15 cellular contexts compared by ENCODE assay signal in the genomic region with DNA sequence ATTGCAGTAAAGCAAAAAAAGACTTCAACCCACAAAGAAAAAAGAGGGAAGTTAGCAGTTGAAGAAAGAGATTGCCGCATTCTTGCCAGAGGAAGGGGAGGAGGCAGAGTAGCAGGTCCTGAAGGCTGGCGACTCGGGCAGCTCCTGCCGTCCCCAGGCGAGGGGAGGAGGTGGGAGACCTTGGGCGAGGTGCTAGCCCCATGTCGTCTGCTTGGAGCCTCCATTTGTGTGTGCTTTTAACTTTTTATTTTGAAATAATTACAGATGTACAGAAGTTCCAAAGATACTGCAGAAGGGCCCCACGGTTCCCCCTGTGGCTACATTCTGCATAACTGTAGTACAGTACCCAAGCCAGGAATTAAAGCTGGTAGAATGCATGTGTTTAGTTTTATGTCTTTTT. TPM values are rescaled to one million over a fixed set of nuclear protein-coding genes. Genes with fewer than 3 reads are reported as not detected.
DNase-seq lines count a peak whose midpoint lies in the region; ATAC-seq, FAIRE-seq and TF ChIP-seq lines count a peak whose summit lies in the region.
"Had no signal": no experiment of that assay in that cellular context is flagged by ENCODE, and none has a peak within 500 bp of the region (broad histone marks: within the 10 kb centered on the region; RNA-seq: fewer than 3 reads in every experiment).

No MANE protein-coding gene starts in this region.

- H3K9me3 Mint-ChIP-seq in progenitor cell of endocrine pancreas (ENCODE audit: low read depth): no peaks in the 10 kb centered on the region

- CTCF ChIA-PET in K562 (lab: Yijun Ruan, JAX; ENCODE audit: low intra/inter-chr PET ratio): no interaction called here

- no peak overlapping the region for H3K27ac ChIP-seq in K562 (ENCODE audit: extremely low read depth, low read depth, low read length)
- no peak overlapping the region for H3K27ac ChIP-seq in body of pancreas
- H3K27ac ChIP-seq: dorsolateral prefrontal cortex, tibial artery had no signal

- no peaks in the 10 kb centered on the region for H3K36me3 ChIP-seq in K562 (ENCODE audit: control insufficient read depth, insufficient read depth, low read length)
- no peaks in the 10 kb centered on the region for H3K36me3 ChIP-seq in body of pancreas (replicated peaks in 1 of 2; ENCODE audit: insufficient read depth in 1 of 2, low read depth in 2 of 2)
- H3K36me3 ChIP-seq: tibial artery had no signal

- peaks cover 32 to 73% of the 10 kb centered on the region in 2 experiments for H3K27me3 ChIP-seq in K562 (ENCODE audit: control insufficient read depth in 2 of 2, insufficient read depth in 2 of 2, low read length in 2 of 2)
- H3K27me3 ChIP-seq in body of pancreas: no peaks in the 10 kb centered on the region
- H3K27me3 ChIP-seq: dorsolateral prefrontal cortex had no signal

- peaks cover 3% of the 10 kb centered on the region for H3K27me3 Mint-ChIP-seq in progenitor cell of endocrine pancreas

- POLR2A ChIA-PET in K562 (lab: Yijun Ruan, JAX): interaction anchor here (0.9 to 1.2 kb wide), 2 partner anchors 13 to 124 kb away, joined by 3 to 4 read pairs; no protein-coding TSS in a partner anchor

- H3K9me3 ChIP-seq in K562 (replicated peaks; ENCODE audit: control insufficient read depth, insufficient read depth, low read depth, low read length) (peaks cover 1% of the 10 kb centered on the region; the same call in 1 of the 2 replicates), body of pancreas (no peaks in the 10 kb centered on the region)

- peak; percentile 87 for DNase-seq in NOMO-1 (lab: John Stamatoyannopoulos, UW; ENCODE audit: unreplicated experiment in 2 of 2)
- no peak for DNase-seq in K562 (ENCODE audit: extremely low read depth in 1 of 4, low spot score in 3 of 4)
- no peak for DNase-seq in progenitor cell of endocrine pancreas (ENCODE audit: low spot score, unreplicated experiment)
- no peak for DNase-seq in body of pancreas
- no peak for DNase-seq in NK-92 (lab: John Stamatoyannopoulos, UW; ENCODE audit: unreplicated experiment)
- DNase-seq: amniotic stem cell, DMS53, T-helper 9 cell had no signal

- H3K4me1 Mint-ChIP-seq in progenitor cell of endocrine pancreas (ENCODE audit: low read depth): no peaks in the 10 kb centered on the region

- intact Hi-C loops in K562 (cut with micrococcal nuclease) (no loop called here), body of pancreas (cut with DNase I) (no loop called here)

- no peaks in the 10 kb centered on the region for H4K20me1 ChIP-seq in K562 (replicated peaks; ENCODE audit: control insufficient read depth, insufficient read depth, low read length)

- H2AFZ ChIP-seq in K562 (ENCODE audit: low read depth, low read length): no peak overlapping the region

- in situ Hi-C loops in K562 (cut with MboI): no loop called here

- no peak overlapping the region for H3K4me3 ChIP-seq in K562
- no peak overlapping the region for H3K4me3 ChIP-seq in body of pancreas
- H3K4me3 ChIP-seq: dorsolateral prefrontal cortex, smooth muscle cell, tibial artery had no signal

- no peak overlapping the region for H3K9ac ChIP-seq in K562 (ENCODE audit: insufficient read depth in 1 of 2, low read depth in 2 of 2, low read length in 2 of 2)

- ATAC-seq in K562: 0 out of 3 replicates have a peak, but pooled peaks have one; percentile 23
- no peak for ATAC-seq in GM19023 (IDR thresholded peaks at IDR 0.05; ENCODE audit: unreplicated experiment)
- no peak for ATAC-seq in GM21447 (IDR thresholded peaks at IDR 0.05; ENCODE audit: unreplicated experiment)
- no peak for ATAC-seq in body of pancreas

- no peak overlapping the region for H3K27ac Mint-ChIP-seq in progenitor cell of endocrine pancreas

- 3% methylated on average over 8 of the region's 8 CpGs for WGBS in K562 (ENCODE audit: insufficient coverage, low coverage, missing lambda C conversion rate)
- whole genome bisulfite sequencing in body of pancreas, 2 donors: 28 to 30% methylated on average over 8 of the region's 8 CpGs

- TF ChIP-seq POLR2A in K562 (conservative IDR thresholded peaks at IDR 0.05): no peak
- TF ChIP-seq POLR2A in body of pancreas (IDR thresholded peaks at IDR 0.05): no peak

- TF ChIP-seq CTCF in GM12872 (IDR thresholded peaks at IDR 0.05; ENCODE audit: insufficient read depth, low read depth, low read length) (peak; percentile 4; the same call in 1 of the 3 replicates), K562 (IDR thresholded peaks at IDR 0.05 in 2 of 3, conservative IDR thresholded peaks at IDR 0.05 in 1 of 3; ENCODE audit: insufficient read depth in 2 of 3, low read depth in 1 of 3, low read length in 3 of 3) (no peak), progenitor cell of endocrine pancreas (IDR thresholded peaks at IDR 0.05; ENCODE audit: unreplicated experiment) (peak; percentile 32), body of pancreas (IDR thresholded peaks at IDR 0.05) (no peak)

- H3K79me2 ChIP-seq in K562 (ENCODE audit: control insufficient read depth, insufficient read depth, low read length): no peaks in the 10 kb centered on the region

- no peak overlapping the region for H3K4me2 ChIP-seq in K562 (ENCODE audit: insufficient read depth, low read length)
- H3K4me2 ChIP-seq: smooth muscle cell had no signal

- no TSS peak for BruUV-seq in K562 (replicated peaks; lab: Mats Ljungman, UMichigan)

- 0 out of 5 replicates have a peak, but pooled peaks cover 0 to 3% of the 10 kb centered on the region in 2 experiments for H3K4me1 ChIP-seq in K562 (replicated peaks in 1 of 2; ENCODE audit: control insufficient read depth in 2 of 2, insufficient read depth in 2 of 2, low read length in 2 of 2)
- H3K4me1 ChIP-seq in body of pancreas: no peaks in the 10 kb centered on the region
- H3K4me1 ChIP-seq: tibial artery had no signal

- no peak for TF ChIP-seq RAD21 in K562 (CRISPR knock-in tag; conservative IDR thresholded peaks at IDR 0.05 in 1 of 2, IDR thresholded peaks at IDR 0.05 in 1 of 2)

- TF ChIP-seq EP300 in K562 (IDR thresholded peaks at IDR 0.05; ENCODE audit: low read length): no peak

- no peak for FAIRE-seq in K562 (lab: Jason Lieb, UNC)
- FAIRE-seq: keratinocyte had no signal

- no peaks in the 10 kb centered on the region for H3K36me3 Mint-ChIP-seq in progenitor cell of endocrine pancreas (ENCODE audit: insufficient read depth)

- no peaks in the 10 kb centered on the region for H3K9me1 ChIP-seq in K562 (ENCODE audit: control insufficient read depth, insufficient read depth, low read length)

- no peak overlapping the region for H3K4me3 Mint-ChIP-seq in progenitor cell of endocrine pancreas (ENCODE audit: low read depth)

TF ChIP-seq in K562, 482 proteins besides CTCF, POLR2A, EP300 and RAD21:
- no peak for TF ChIP-seq GATAD2B (IDR thresholded peaks at IDR 0.05; ENCODE audit: borderline replicate concordance)
TF ChIP-seq in K562: peak in this region for 0.

RNA-seq across cellular contexts. Expression of a gene that starts 6.8 kb away (rescaled TPM):
- 0.09 and 0.42 TPM in 2 replicates for total RNA-seq in K562 (2011; cell fraction: chromatin; rRNA removed; ENCODE audit: low replicate concordance)
- 0.13 and 0.17 TPM in 2 replicates for total RNA-seq in K562 (2011; cell fraction: nucleolus; rRNA removed)
- 0.29 and 0.38 TPM in 2 replicates for total RNA-seq in K562 (2011; cell fraction: nucleoplasm; rRNA removed)
- total RNA-seq in K562 (2014; rRNA removed) (1.5 and 2.1 TPM in 2 replicates), K562 (2014; rRNA removed; fragmentation: Illumina TruSeq; extraction: Trizol) (0.29 and 0.33 TPM in 2 replicates), K562 (2015; rRNA removed; fragmentation: Illumina TruSeq; extraction: Trizol) (2.0 and 2.2 TPM in 2 replicates), K562 (2021) (1.9 and 2.1 TPM in 2 replicates), progenitor cell of endocrine pancreas (0.16 and 0.17 TPM in 2 replicates), body of pancreas (1 to 10 TPM; 2.1 to 2.3 TPM)
- polyA plus RNA-seq in K562 (2011; rRNA removed) (0.34 and 0.36 TPM in 2 replicates), K562 (2014; fragmentation: Illumina TruSeq; extraction: Trizol) (0.98 and 1.7 TPM in 2 replicates), K562 (2014; fragmentation: Nextera tagmentation; extraction: Ambion mirVana) (not detected), K562 (2014; rRNA removed) (0.82 and 2.0 TPM in 2 replicates)
- polyA plus RNA-seq in K562 (2011; cell fraction: cytosol; rRNA removed): 0.40 and 1.3 TPM in 2 replicates
- 0.45 and 0.75 TPM in 2 replicates for polyA plus RNA-seq in K562 (2011; cell fraction: nucleus; rRNA removed)
- 2.1 and 3.8 TPM in 2 replicates for polyA plus RNA-seq in K562 (2012)
- polyA minus RNA-seq in K562 (2011; rRNA and poly(A)+ RNA removed): 0.11 and 0.36 TPM in 2 replicates
- 0.64 and 1.7 TPM in 2 replicates for polyA minus RNA-seq in K562 (2011; cell fraction: cytosol; rRNA and poly(A)+ RNA removed)
- polyA minus RNA-seq in K562 (2011; cell fraction: nucleus; rRNA and poly(A)+ RNA removed): 0.33 and 0.54 TPM in 2 replicates
- polyA plus RNA-seq: smooth muscle cell had no signal

RNA-seq across cellular contexts. Expression of a gene that starts 21.0 kb away (rescaled TPM):
- total RNA-seq in K562 (2011; cell fraction: chromatin; rRNA removed; ENCODE audit: low replicate concordance): 10.0 and 50.7 TPM in 2 replicates
- 29.3 and 41.0 TPM in 2 replicates for total RNA-seq in K562 (2011; cell fraction: nucleolus; rRNA removed)
- 13.9 and 21.2 TPM in 2 replicates for total RNA-seq in K562 (2011; cell fraction: nucleoplasm; rRNA removed)
- 12.6 and 17.3 TPM in 2 replicates for total RNA-seq in K562 (2014; rRNA removed)
- total RNA-seq in K562 (2014; rRNA removed; fragmentation: Illumina TruSeq; extraction: Trizol): 0.35 and 0.55 TPM in 2 replicates
- 2.6 and 2.7 TPM in 2 replicates for total RNA-seq in K562 (2015; rRNA removed; fragmentation: Illumina TruSeq; extraction: Trizol)
- 7.6 and 8.3 TPM in 2 replicates for total RNA-seq in K562 (2021)
- polyA plus RNA-seq in K562 (2011; rRNA removed): 2.3 and 5.5 TPM in 2 replicates
- polyA plus RNA-seq in K562 (2011; cell fraction: cytosol; rRNA removed): 5.7 and 16.5 TPM in 2 replicates
- 37.7 and 66.6 TPM in 2 replicates for polyA plus RNA-seq in K562 (2011; cell fraction: nucleus; rRNA removed)
- polyA plus RNA-seq in K562 (2012): 6.3 and 16.5 TPM in 2 replicates
- 0.52 and 2.1 TPM in 2 replicates for polyA plus RNA-seq in K562 (2014; fragmentation: Illumina TruSeq; extraction: Trizol)
- under 1 TPM; 0.07 to 0.18 TPM for polyA plus RNA-seq in K562 (2014; fragmentation: Nextera tagmentation; extraction: Ambion mirVana)
- polyA plus RNA-seq in K562 (2014; rRNA removed): 6.5 and 8.1 TPM in 2 replicates
- polyA minus RNA-seq in K562 (2011; rRNA and poly(A)+ RNA removed): 0.57 and 0.91 TPM in 2 replicates
- 2.2 and 2.5 TPM in 2 replicates for polyA minus RNA-seq in K562 (2011; cell fraction: cytosol; rRNA and poly(A)+ RNA removed)
- 9.4 and 10.2 TPM in 2 replicates for polyA minus RNA-seq in K562 (2011; cell fraction: nucleus; rRNA and poly(A)+ RNA removed)
- total RNA-seq in progenitor cell of endocrine pancreas: 32.4 and 32.5 TPM in 2 replicates
- total RNA-seq in body of pancreas: 10 to 100 TPM; 24.6 to 43.8 TPM

Comparison
In these comparisons a context has a peak if more than half of its experiments do, and no peak if none do; other contexts are left out.
1. CTCF ChIP-seq: peak in GM12872 (single experiment) and progenitor cell of endocrine pancreas (single experiment); none in K562 (0 of 3) and body of pancreas (0 of 7).
2. DNase-seq: peak in NOMO-1 (2 of 2); none in K562 (0 of 4), progenitor cell of endocrine pancreas (single experiment), body of pancreas (0 of 4) and NK-92 (single experiment).